In genomic region chr16:427295-427694, GRCh38 we compare ENCODE assay signal across 1 cellular context.
TF ChIP-seq lines count a peak whose summit lies in the region.

No MANE protein-coding gene starts in this region.

TF ChIP-seq in H1, 55 proteins besides CTCF, POLR2A, EP300 and RAD21:
- TF ChIP-seq SUZ12 (IDR thresholded peaks at IDR 0.05; ENCODE audit: low read length), result no peak
- no peak for TF ChIP-seq TAF1 (IDR thresholded peaks at IDR 0.05; ENCODE audit: low read depth, low read length)
- no peak for TF ChIP-seq KDM4A (IDR thresholded peaks at IDR 0.05; ENCODE audit: low read depth, low read length, severe bottlenecking)
- no peak for TF ChIP-seq SP4 (IDR thresholded peaks at IDR 0.05; ENCODE audit: low read length)
- no peak for TF ChIP-seq CHD7 (IDR thresholded peaks at IDR 0.05; ENCODE audit: insufficient replicate concordance, low read length)
- TF ChIP-seq MAX (IDR thresholded peaks at IDR 0.05), result no peak
- TF ChIP-seq SAP30 (IDR thresholded peaks at IDR 0.05; ENCODE audit: insufficient read depth, insufficient replicate concordance, low read length), result no peak
- TF ChIP-seq CHD1 (IDR thresholded peaks at IDR 0.05; ENCODE audit: low read depth, low read length), result no peak
- no peak for TF ChIP-seq GABPA (IDR thresholded peaks at IDR 0.05; ENCODE audit: borderline replicate concordance, insufficient read depth, low read length)
- no peak for TF ChIP-seq CEBPB (IDR thresholded peaks at IDR 0.05; ENCODE audit: low read depth, low read length)
- no peak for TF ChIP-seq CREB1 (IDR thresholded peaks at IDR 0.05)
- TF ChIP-seq RXRA (IDR thresholded peaks at IDR 0.05; ENCODE audit: insufficient read depth, low read depth, low read length), result no peak
- no peak for TF ChIP-seq SP2 (IDR thresholded peaks at IDR 0.05; ENCODE audit: low read length)
- no peak for TF ChIP-seq NRF1 (IDR thresholded peaks at IDR 0.05; ENCODE audit: low read depth, low read length)
- no peak for TF ChIP-seq USF2 (IDR thresholded peaks at IDR 0.05; ENCODE audit: low read length)
- no peak for TF ChIP-seq EGR1 (IDR thresholded peaks at IDR 0.05; ENCODE audit: borderline replicate concordance, low read depth, low read length)
